10 cellular contexts compared by ENCODE assay signal in genomic region chr11:106533046-106533445, GRCh38.
"Had no signal": no experiment of that assay in that cellular context is flagged by ENCODE, and none has a peak within 500 bp of the region (broad histone marks: within the 10 kb centered on the region; RNA-seq: fewer than 3 reads in every experiment).

No MANE protein-coding gene starts in this region.

- H3K4me2 ChIP-seq: GM23338, KMS-11 had no signal

- H3K9ac ChIP-seq: KMS-11 had no signal

- H2AFZ ChIP-seq: GM23338 had no signal

- DNase-seq: H9, HCEC 1CT, IMR-90, Karpas-422, KBM-7 had no signal

- ATAC-seq: GM23338 had no signal

- FAIRE-seq: H1, H54, HTR-8/SVneo had no signal

- H3K27ac ChIP-seq: KMS-11 had no signal

- H3K4me3 ChIP-seq: GM23338 had no signal
